Comparison of ENCODE assay signal across 8 cellular contexts in the genomic region with DNA sequence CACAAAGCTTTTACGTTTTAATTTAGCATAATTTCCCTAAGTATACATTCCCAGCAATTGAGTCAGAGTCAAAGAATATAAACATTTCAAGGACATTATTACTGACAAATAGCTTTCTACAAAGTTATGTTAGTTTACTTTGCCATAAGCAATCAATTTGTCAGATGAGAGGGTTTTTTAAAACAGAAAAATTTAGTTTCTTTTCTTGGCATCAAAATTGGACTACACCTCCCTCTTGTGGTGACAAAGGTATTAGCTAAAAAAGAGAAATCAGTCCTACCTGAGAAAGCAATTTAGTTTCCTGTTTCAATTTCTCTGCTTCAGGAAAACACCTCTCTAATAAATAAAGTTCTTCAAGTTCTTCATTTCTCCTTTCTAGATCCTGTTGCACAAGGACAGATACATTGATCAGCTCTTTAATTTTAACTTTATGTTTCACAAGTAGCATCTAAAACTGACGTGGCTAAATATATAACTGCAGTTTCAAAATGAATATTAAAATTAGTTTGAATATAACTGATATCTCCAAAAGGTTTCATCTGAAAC. TPM values are rescaled to one million over a fixed set of nuclear protein-coding genes. Genes with fewer than 3 reads are reported as not detected.
DNase-seq lines count a peak whose midpoint lies in the region; ATAC-seq, FAIRE-seq and TF ChIP-seq lines count a peak whose summit lies in the region.

No MANE protein-coding gene starts in this region.

- H3K4me3 ChIP-seq in adipocyte (ENCODE audit: low read length) (no peak overlapping the region), kidney (ENCODE audit: low read length in 2 of 2) (peak overlapping the region in 1 of 2 donors; percentile 39)

- peak; percentile 74 for FAIRE-seq in kidney (lab: Jason Lieb, UNC)

- H3K27ac ChIP-seq in kidney (ENCODE audit: low read depth in 2 of 2, low read length in 2 of 2) = no peak overlapping the region

- no peaks in the 10 kb centered on the region for H3K27me3 ChIP-seq in adipocyte (replicated peaks; ENCODE audit: control insufficient read depth, insufficient read depth, low read length)

- DNase-seq in SIG-M5 treated with dmso at 0.1 percent for 504 hours (lab: John Stamatoyannopoulos, UW; ENCODE audit: unreplicated experiment) (peak; percentile 17), SIG-M5 (lab: John Stamatoyannopoulos, UW) (no peak), LoVo (ENCODE audit: low spot score) (peak; percentile 59), adipocyte (ENCODE audit: low read depth) (peak; percentile 84), kidney (no peak), NCI-H1048 (lab: John Stamatoyannopoulos, UW) (no peak)

- no peaks in the 10 kb centered on the region for H3K36me3 ChIP-seq in adipocyte (ENCODE audit: control insufficient read depth, insufficient read depth, low read length, severe bottlenecking)
- H3K36me3 ChIP-seq in kidney (ENCODE audit: control insufficient read depth in 1 of 2, insufficient read depth in 2 of 2, low read length in 2 of 2) = no peaks in the 10 kb centered on the region

- H3K9ac ChIP-seq in adipocyte (ENCODE audit: low read length) (no peak overlapping the region), kidney (ENCODE audit: low read length in 2 of 2) (peak overlapping the region; percentile 3 to 17)

- intact Hi-C loops in kidney (cut with DNase I) = no loop called here

- H3K9me3 ChIP-seq in adipocyte (ENCODE audit: control insufficient read depth, low read length) (no peaks in the 10 kb centered on the region), kidney (ENCODE audit: control insufficient read depth in 1 of 2, low read length in 2 of 2) (no peaks in the 10 kb centered on the region)

- TF ChIP-seq CTCF in kidney (IDR thresholded peaks at IDR 0.05; ENCODE audit: borderline replicate concordance, extremely low read depth, insufficient read depth) = peak; percentile 50

- peak; percentile 57 for ATAC-seq in GM21576 (IDR thresholded peaks at IDR 0.05; ENCODE audit: unreplicated experiment)
- no peak for ATAC-seq in HG03097 (IDR thresholded peaks at IDR 0.05; ENCODE audit: low FRiP score, unreplicated experiment)

- H3K4me1 ChIP-seq in adipocyte (ENCODE audit: control insufficient read depth, insufficient read depth, low read length) = peaks cover 15% of the 10 kb centered on the region
- H3K4me1 ChIP-seq in kidney (ENCODE audit: control insufficient read depth in 1 of 2, insufficient read depth in 1 of 2, low read depth in 1 of 2, low read length in 2 of 2) = no peaks in the 10 kb centered on the region

RNA-seq across cellular contexts. Expression of a gene that starts 39.9 kb away (rescaled TPM):
- 5.3 TPM for total RNA-seq in kidney
- polyA plus RNA-seq in kidney (ENCODE audit: insufficient read depth, low read depth, low replicate concordance) = 3.0 TPM

RNA-seq across cellular contexts. Expression of a gene that starts 39.9 kb away (rescaled TPM):
- total RNA-seq in kidney = 30.8 TPM
- 61.2 TPM for polyA plus RNA-seq in kidney (ENCODE audit: insufficient read depth, low read depth, low replicate concordance)

Comparison
In these comparisons a context has a peak if more than half of its experiments do, and no peak if none do; other contexts are left out.
1. DNase-seq: peak in SIG-M5 treated with dmso at 0.1 percent for 504 hours (single experiment), LoVo (single experiment) and adipocyte (single experiment); none in SIG-M5 (single experiment), kidney (single experiment) and NCI-H1048 (single experiment).